1 cellular context compared by ENCODE assay signal in the genomic region with DNA sequence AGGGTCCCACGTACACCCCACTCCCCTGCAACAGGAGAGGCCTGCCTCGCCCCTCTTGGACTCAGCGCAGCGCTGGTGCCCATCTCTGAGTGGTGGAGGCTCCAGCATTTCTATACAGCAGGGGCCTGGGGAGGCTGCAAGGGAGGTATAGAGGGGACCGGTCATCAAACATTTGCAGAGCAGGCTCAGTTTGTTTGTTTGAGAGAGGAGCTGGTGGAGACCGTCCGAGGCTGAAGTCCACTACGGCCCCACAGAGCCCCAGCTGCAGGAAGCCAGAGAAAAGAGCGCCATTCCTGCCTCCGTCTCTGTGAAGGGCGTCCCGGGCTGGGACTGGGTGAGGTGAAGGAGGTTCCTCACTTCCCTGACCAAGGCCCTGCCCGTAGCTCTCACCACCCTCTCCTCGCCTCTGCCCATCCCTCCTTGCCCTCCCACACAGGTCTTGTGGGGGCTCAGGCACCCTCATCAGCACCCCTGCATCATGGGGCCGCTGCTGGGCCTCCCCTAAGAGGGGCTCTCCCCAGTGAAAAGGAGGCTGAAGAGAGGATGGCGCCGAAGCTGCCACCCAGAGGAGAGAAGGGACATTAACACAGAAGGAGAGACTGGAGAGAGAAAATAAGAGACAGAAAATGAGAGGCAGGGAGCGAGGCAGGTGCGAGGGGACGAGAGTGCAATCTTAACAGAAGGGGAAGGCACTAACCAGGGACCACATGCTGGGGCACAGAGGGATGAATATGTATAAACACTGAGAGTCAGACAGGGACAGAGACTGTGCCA.
TF ChIP-seq lines count a peak whose summit lies in the region.

No MANE protein-coding gene starts in this region.

TF ChIP-seq in HepG2, 621 proteins besides CTCF, POLR2A, EP300 and RAD21 (continued from another document and continues in another):
- TF ChIP-seq, protein P1, sequence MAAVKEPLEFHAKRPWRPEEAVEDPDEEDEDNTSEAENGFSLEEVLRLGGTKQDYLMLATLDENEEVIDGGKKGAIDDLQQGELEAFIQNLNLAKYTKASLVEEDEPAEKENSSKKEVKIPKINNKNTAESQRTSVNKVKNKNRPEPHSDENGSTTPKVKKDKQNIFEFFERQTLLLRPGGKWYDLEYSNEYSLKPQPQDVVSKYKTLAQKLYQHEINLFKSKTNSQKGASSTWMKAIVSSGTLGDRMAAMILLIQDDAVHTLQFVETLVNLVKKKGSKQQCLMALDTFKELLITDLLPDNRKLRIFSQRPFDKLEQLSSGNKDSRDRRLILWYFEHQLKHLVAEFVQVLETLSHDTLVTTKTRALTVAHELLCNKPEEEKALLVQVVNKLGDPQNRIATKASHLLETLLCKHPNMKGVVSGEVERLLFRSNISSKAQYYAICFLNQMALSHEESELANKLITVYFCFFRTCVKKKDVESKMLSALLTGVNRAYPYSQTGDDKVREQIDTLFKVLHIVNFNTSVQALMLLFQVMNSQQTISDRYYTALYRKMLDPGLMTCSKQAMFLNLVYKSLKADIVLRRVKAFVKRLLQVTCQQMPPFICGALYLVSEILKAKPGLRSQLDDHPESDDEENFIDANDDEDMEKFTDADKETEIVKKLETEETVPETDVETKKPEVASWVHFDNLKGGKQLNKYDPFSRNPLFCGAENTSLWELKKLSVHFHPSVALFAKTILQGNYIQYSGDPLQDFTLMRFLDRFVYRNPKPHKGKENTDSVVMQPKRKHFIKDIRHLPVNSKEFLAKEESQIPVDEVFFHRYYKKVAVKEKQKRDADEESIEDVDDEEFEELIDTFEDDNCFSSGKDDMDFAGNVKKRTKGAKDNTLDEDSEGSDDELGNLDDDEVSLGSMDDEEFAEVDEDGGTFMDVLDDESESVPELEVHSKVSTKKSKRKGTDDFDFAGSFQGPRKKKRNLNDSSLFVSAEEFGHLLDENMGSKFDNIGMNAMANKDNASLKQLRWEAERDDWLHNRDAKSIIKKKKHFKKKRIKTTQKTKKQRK (IDR thresholded peaks at IDR 0.05; ENCODE audit: low read length) = no peak
- TF ChIP-seq POLR2G (IDR thresholded peaks at IDR 0.05; ENCODE audit: low read depth, low read length) (peak; percentile 71), FOXM1 (CRISPR knock-in tag; IDR thresholded peaks at IDR 0.05) (no peak), FOXA3 (CRISPR knock-in tag; IDR thresholded peaks at IDR 0.05) (no peak; the same call in 1 of the 2 replicates), ZNF776 (CRISPR knock-in tag; IDR thresholded peaks at IDR 0.05) (no peak), ARHGAP35 (CRISPR knock-in tag; IDR thresholded peaks at IDR 0.05; ENCODE audit: borderline replicate concordance) (no peak; the same call in 1 of the 2 replicates), AHR (CRISPR knock-in tag; IDR thresholded peaks at IDR 0.05) (peak; percentile 25; the same call in 1 of the 2 replicates), ZNF350 (CRISPR knock-in tag; IDR thresholded peaks at IDR 0.05; ENCODE audit: borderline replicate concordance, low read depth) (0 out of 2 replicates have a peak, but pooled peaks have one; percentile 58), SALL1 (CRISPR knock-in tag; IDR thresholded peaks at IDR 0.05) (peak; percentile 69), ISL2 (CRISPR knock-in tag; IDR thresholded peaks at IDR 0.05) (peak; percentile 61; the same call in 1 of the 2 replicates), GZF1 (CRISPR knock-in tag; IDR thresholded peaks at IDR 0.05) (peak; percentile 54; the same call in 1 of the 2 replicates), IKZF5 (CRISPR knock-in tag; IDR thresholded peaks at IDR 0.05) (peak; percentile 79), ASH2L (IDR thresholded peaks at IDR 0.05; ENCODE audit: insufficient read length, low read depth, low read length) (peak; percentile 71), MED13 (CRISPR knock-in tag; IDR thresholded peaks at IDR 0.05) (peak; percentile 76; the same call in 1 of the 2 replicates), CERS6 (CRISPR knock-in tag; IDR thresholded peaks at IDR 0.05) (no peak), ZNF343 (CRISPR knock-in tag; IDR thresholded peaks at IDR 0.05) (peak; percentile 73; the same call in 1 of the 2 replicates), HNF4G (IDR thresholded peaks at IDR 0.05; ENCODE audit: borderline replicate concordance, low read depth, low read length) (peak; percentile 89), HNF4G (CRISPR knock-in tag; IDR thresholded peaks at IDR 0.05; ENCODE audit: borderline replicate concordance, low read depth) (peak; percentile 80), HBP1 (CRISPR knock-in tag; IDR thresholded peaks at IDR 0.05; ENCODE audit: low read depth) (no peak), RCOR2 (CRISPR knock-in tag; IDR thresholded peaks at IDR 0.05) (peak; percentile 36; the same call in 1 of the 2 replicates), ZNF768 (CRISPR knock-in tag; IDR thresholded peaks at IDR 0.05) (peak; percentile 37; the same call in 1 of the 2 replicates), REPIN1 (CRISPR knock-in tag; IDR thresholded peaks at IDR 0.05; ENCODE audit: borderline replicate concordance, low read depth) (peak; percentile 90), ZNF234 (CRISPR knock-in tag; conservative IDR thresholded peaks at IDR 0.05) (no peak), NFYB (CRISPR knock-in tag; IDR thresholded peaks at IDR 0.05) (no peak), ZFP90 (CRISPR knock-in tag; IDR thresholded peaks at IDR 0.05; ENCODE audit: borderline replicate concordance) (0 out of 2 replicates have a peak, but pooled peaks have one; percentile 29), RXRA (CRISPR knock-in tag; IDR thresholded peaks at IDR 0.05) (peak; percentile 60), IRF9 (CRISPR knock-in tag; IDR thresholded peaks at IDR 0.05; ENCODE audit: borderline replicate concordance) (peak; percentile 45; the same call in 1 of the 2 replicates), SOX6 (IDR thresholded peaks at IDR 0.05) (no peak), SOX6 (CRISPR knock-in tag; IDR thresholded peaks at IDR 0.05) (peak; percentile 73), CBX1 (IDR thresholded peaks at IDR 0.05; ENCODE audit: low read depth) (peak; percentile 30), SPEN (CRISPR knock-in tag; IDR thresholded peaks at IDR 0.05; ENCODE audit: low read depth) (peak; percentile 45), EHMT2 (IDR thresholded peaks at IDR 0.05; ENCODE audit: borderline replicate concordance, low read depth, low read length) (no peak), ZSCAN9 (CRISPR knock-in tag; IDR thresholded peaks at IDR 0.05; ENCODE audit: borderline replicate concordance) (0 out of 2 replicates have a peak, but pooled peaks have one; percentile 52), ZNF780A (CRISPR knock-in tag; IDR thresholded peaks at IDR 0.05) (no peak)
- TF ChIP-seq, protein P2, sequence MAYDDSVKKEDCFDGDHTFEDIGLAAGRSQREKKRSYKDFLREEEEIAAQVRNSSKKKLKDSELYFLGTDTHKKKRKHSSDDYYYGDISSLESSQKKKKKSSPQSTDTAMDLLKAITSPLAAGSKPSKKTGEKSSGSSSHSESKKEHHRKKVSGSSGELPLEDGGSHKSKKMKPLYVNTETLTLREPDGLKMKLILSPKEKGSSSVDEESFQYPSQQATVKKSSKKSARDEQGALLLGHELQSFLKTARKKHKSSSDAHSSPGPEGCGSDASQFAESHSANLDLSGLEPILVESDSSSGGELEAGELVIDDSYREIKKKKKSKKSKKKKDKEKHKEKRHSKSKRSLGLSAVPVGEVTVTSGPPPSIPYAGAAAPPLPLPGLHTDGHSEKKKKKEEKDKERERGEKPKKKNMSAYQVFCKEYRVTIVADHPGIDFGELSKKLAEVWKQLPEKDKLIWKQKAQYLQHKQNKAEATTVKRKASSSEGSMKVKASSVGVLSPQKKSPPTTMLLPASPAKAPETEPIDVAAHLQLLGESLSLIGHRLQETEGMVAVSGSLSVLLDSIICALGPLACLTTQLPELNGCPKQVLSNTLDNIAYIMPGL (CRISPR knock-in tag; IDR thresholded peaks at IDR 0.05; ENCODE audit: borderline replicate concordance in 1 of 2, low read depth in 1 of 2) = peak; percentile 32 to 64; a peak in 2 of 4 replicates
- TF ChIP-seq, protein P3, sequence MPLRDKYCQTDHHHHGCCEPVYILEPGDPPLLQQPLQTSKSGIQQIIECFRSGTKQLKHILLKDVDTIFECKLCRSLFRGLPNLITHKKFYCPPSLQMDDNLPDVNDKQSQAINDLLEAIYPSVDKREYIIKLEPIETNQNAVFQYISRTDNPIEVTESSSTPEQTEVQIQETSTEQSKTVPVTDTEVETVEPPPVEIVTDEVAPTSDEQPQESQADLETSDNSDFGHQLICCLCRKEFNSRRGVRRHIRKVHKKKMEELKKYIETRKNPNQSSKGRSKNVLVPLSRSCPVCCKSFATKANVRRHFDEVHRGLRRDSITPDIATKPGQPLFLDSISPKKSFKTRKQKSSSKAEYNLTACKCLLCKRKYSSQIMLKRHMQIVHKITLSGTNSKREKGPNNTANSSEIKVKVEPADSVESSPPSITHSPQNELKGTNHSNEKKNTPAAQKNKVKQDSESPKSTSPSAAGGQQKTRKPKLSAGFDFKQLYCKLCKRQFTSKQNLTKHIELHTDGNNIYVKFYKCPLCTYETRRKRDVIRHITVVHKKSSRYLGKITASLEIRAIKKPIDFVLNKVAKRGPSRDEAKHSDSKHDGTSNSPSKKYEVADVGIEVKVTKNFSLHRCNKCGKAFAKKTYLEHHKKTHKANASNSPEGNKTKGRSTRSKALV (CRISPR knock-in tag; IDR thresholded peaks at IDR 0.05) = 0 out of 2 replicates have a peak, but pooled peaks have one; percentile 24
- TF ChIP-seq, protein P4, sequence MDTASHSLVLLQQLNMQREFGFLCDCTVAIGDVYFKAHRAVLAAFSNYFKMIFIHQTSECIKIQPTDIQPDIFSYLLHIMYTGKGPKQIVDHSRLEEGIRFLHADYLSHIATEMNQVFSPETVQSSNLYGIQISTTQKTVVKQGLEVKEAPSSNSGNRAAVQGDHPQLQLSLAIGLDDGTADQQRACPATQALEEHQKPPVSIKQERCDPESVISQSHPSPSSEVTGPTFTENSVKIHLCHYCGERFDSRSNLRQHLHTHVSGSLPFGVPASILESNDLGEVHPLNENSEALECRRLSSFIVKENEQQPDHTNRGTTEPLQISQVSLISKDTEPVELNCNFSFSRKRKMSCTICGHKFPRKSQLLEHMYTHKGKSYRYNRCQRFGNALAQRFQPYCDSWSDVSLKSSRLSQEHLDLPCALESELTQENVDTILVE (CRISPR knock-in tag; IDR thresholded peaks at IDR 0.05) = no peak
- TF ChIP-seq, protein P5, sequence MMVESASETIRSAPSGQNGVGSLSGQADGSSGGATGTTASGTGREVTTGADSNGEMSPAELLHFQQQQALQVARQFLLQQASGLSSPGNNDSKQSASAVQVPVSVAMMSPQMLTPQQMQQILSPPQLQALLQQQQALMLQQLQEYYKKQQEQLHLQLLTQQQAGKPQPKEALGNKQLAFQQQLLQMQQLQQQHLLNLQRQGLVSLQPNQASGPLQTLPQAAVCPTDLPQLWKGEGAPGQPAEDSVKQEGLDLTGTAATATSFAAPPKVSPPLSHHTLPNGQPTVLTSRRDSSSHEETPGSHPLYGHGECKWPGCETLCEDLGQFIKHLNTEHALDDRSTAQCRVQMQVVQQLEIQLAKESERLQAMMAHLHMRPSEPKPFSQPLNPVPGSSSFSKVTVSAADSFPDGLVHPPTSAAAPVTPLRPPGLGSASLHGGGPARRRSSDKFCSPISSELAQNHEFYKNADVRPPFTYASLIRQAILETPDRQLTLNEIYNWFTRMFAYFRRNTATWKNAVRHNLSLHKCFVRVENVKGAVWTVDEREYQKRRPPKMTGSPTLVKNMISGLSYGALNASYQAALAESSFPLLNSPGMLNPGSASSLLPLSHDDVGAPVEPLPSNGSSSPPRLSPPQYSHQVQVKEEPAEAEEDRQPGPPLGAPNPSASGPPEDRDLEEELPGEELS (CRISPR knock-in tag; IDR thresholded peaks at IDR 0.05) = peak; percentile 85
- TF ChIP-seq, protein P6, sequence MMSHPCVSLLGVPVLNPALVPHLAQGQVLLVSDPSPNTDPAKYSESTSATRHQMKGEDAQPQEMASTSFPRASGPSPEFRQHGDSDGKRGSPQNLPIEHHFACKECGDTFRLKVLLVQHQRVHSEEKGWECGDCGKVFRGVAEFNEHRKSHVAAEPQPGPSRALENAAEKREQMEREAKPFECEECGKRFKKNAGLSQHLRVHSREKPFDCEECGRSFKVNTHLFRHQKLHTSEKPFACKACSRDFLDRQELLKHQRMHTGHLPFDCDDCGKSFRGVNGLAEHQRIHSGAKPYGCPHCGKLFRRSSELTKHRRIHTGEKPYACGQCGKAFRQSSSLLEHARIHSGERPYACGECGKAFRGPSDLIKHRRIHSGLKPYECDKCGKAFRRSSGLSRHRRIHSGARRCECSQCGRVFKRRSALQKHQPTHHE (CRISPR knock-in tag; IDR thresholded peaks at IDR 0.05; ENCODE audit: borderline replicate concordance) = no peak
- TF ChIP-seq, protein P7, sequence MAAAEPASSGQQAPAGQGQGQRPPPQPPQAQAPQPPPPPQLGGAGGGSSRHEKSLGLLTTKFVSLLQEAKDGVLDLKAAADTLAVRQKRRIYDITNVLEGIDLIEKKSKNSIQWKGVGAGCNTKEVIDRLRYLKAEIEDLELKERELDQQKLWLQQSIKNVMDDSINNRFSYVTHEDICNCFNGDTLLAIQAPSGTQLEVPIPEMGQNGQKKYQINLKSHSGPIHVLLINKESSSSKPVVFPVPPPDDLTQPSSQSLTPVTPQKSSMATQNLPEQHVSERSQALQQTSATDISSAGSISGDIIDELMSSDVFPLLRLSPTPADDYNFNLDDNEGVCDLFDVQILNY (CRISPR knock-in tag; conservative IDR thresholded peaks at IDR 0.05) = no peak
